ENCODE assay signal across 8 cellular contexts in the genomic region with DNA sequence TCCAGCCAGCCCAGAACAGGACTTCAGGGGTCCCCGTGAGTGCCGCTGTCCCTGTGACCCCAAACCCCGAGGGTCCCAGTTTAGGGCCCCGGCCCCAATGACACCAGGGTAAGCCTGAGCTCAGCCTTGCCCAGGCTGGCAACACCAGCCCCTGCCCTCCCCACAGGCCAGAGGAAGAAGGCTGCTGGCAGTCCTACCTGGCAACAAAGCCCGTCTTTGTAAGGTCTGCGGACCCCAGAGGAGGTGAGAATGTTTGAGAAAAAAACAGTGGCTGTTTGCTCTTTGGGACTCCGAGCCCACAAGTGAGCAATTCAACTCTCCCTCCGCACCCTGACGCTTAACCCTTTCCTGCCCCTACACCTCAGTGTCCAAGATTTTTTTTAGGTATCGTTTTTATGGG. TPM values are rescaled to one million over a fixed set of nuclear protein-coding genes. Genes with fewer than 3 reads are reported as not detected.
DNase-seq lines count a peak whose midpoint lies in the region; ATAC-seq and TF ChIP-seq lines count a peak whose summit lies in the region.

No MANE protein-coding gene starts in this region.

- H3K9me3 Mint-ChIP-seq in CD14-positive monocyte (no peaks in the 10 kb centered on the region), IgD-negative memory B cell (no peaks in the 10 kb centered on the region)

- H3K27ac Mint-ChIP-seq in CD14-positive monocyte (peak overlapping the region; percentile 22 to 88 (median 59)), IgD-negative memory B cell (peak overlapping the region in 1 of 3 donors; percentile 68)

- H3K27me3 Mint-ChIP-seq in CD14-positive monocyte (ENCODE audit: low read depth in 3 of 3) (peaks cover 0 to 13% (median 0%) of the 10 kb centered on the region in 3 donors), IgD-negative memory B cell (no peaks in the 10 kb centered on the region)

- intact Hi-C loops in CD14-positive monocyte (cut with micrococcal nuclease) (no loop called here), lower lobe of right lung (cut with DNase I) (no loop called here)

- H3K36me3 Mint-ChIP-seq in CD14-positive monocyte (peaks cover 14 to 16% of the 10 kb centered on the region in 2 donors), IgD-negative memory B cell (no peaks in the 10 kb centered on the region)

- H3K4me1 Mint-ChIP-seq in CD14-positive monocyte (peaks cover 40% of the 10 kb centered on the region), IgD-negative memory B cell (peaks cover 7 to 10% (median 8%) of the 10 kb centered on the region in 3 donors)

- ATAC-seq in lower lobe of right lung (peak; percentile 2 to 16), HG02678 (IDR thresholded peaks at IDR 0.05; ENCODE audit: unreplicated experiment) (no peak), GM18520 (IDR thresholded peaks at IDR 0.05; ENCODE audit: unreplicated experiment) (no peak), HG03280 (IDR thresholded peaks at IDR 0.05; ENCODE audit: unreplicated experiment) (no peak)

- TF ChIP-seq CTCF in CD14-positive monocyte (IDR thresholded peaks at IDR 0.05) = no peak
- no peak for TF ChIP-seq CTCF in brain microvascular endothelial cell (IDR thresholded peaks at IDR 0.05; ENCODE audit: low read depth, low read length, missing control alignments)
- TF ChIP-seq CTCF in lower lobe of right lung (IDR thresholded peaks at IDR 0.05) = no peak

- H3K4me3 ChIP-seq in brain microvascular endothelial cell (ENCODE audit: low read depth, low read length) = peak overlapping the region; percentile 81
- H3K4me3 ChIP-seq in lower lobe of right lung = peak overlapping the region; percentile 77

- no peaks in the 10 kb centered on the region for H3K27me3 ChIP-seq in brain microvascular endothelial cell (replicated peaks)
- H3K27me3 ChIP-seq in lower lobe of right lung (ENCODE audit: low read depth) = no peaks in the 10 kb centered on the region

- H3K4me3 Mint-ChIP-seq in CD14-positive monocyte = peak overlapping the region; percentile 89 to 96
- peak overlapping the region; percentile 77 to 93 (median 92) for H3K4me3 Mint-ChIP-seq in IgD-negative memory B cell

- H3K9me3 ChIP-seq in lower lobe of right lung = no peaks in the 10 kb centered on the region

- H3K4me1 ChIP-seq in lower lobe of right lung = peaks cover 35% of the 10 kb centered on the region

- H3K27ac ChIP-seq in brain microvascular endothelial cell (peak overlapping the region; percentile 56), lower lobe of right lung (peak overlapping the region; percentile 76), temporal lobe (ENCODE audit: low read depth, low read length) (peak overlapping the region; percentile 95)

- H3K36me3 ChIP-seq in brain microvascular endothelial cell (replicated peaks) (peaks cover 15% of the 10 kb centered on the region), lower lobe of right lung (peaks cover 14% of the 10 kb centered on the region)

- in situ Hi-C loops in brain microvascular endothelial cell (cut with HindIII; ENCODE audit: low pct_ligation_motif_present, low sequenced_read_pairs) = no loop called here

- peak; percentile 47 for DNase-seq in CD14-positive monocyte (ENCODE audit: low spot score)
- no peak for DNase-seq in brain microvascular endothelial cell
- no peak for DNase-seq in lower lobe of right lung

RNA-seq across cellular contexts. Expression of gene CDK2AP1, which starts 1.7 kb away (rescaled TPM):
- 10 to 100 TPM; 44.5 to 58.4 TPM for polyA plus RNA-seq in CD14-positive monocyte
- 1.9 TPM for polyA plus RNA-seq in IgD-negative memory B cell
- total RNA-seq in lower lobe of right lung = 83.5 TPM
- 67.6 TPM for total RNA-seq in temporal lobe

RNA-seq across cellular contexts. Expression of gene MTRFR, which starts 36.7 kb away (rescaled TPM):
- polyA plus RNA-seq in CD14-positive monocyte = 1 to 10 TPM; 1.7 to 2.1 TPM
- 54.9 TPM for polyA plus RNA-seq in IgD-negative memory B cell
- 12.7 TPM for total RNA-seq in lower lobe of right lung
- total RNA-seq in temporal lobe = 11.1 TPM

RNA-seq across cellular contexts. Expression of gene MPHOSPH9, which starts 37.0 kb away (rescaled TPM):
- polyA plus RNA-seq in CD14-positive monocyte (10 to 100 TPM in 1 of 2 donors, 1 to 10 TPM in 1; 6.3 to 14.1 TPM), IgD-negative memory B cell (20.0 TPM)
- total RNA-seq in lower lobe of right lung (21.8 TPM), temporal lobe (65.4 TPM)

Comparison
In these comparisons a context has a peak if more than half of its experiments do, and no peak if none do; other contexts are left out.
1. ATAC-seq: peak in lower lobe of right lung (2 of 2); none in HG02678 (single experiment), GM18520 (single experiment) and HG03280 (single experiment).
2. Peak in every context shown above with its lines, with median percentiles within 50 percentile points of each other: H3K27ac ChIP-seq.